In the genomic region with DNA sequence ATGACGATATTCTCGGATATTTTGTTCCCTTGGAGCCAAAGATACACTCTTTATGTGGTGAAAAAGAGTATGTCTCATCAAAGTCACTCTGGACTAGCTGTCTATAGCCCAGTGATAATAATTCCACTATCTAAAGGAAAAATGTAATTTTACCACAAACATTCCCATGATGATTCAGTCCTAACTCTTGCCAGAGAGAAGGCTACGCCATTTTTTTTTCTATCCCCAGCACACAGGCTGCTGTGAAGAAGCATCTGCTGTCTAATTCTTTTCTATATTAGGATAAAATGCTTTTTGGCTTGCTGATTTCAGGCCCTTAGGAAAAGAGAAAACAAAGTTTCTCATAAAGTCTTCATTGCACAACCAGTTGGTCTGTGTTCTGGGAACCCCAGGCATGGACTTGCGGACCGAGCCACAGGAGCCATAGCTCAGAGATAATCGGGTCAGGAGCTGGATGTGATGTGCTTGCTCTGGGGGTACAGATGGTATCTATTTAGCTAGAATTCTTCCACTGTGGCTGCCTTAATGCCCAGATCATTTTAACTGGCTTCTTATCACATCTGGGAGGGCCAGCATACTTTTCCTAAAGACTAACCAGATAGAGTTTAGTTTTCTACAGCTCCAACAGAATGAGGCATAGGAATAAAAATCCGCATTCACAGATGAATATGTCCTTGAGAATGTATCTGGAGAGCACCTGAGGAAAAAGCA, we compare ENCODE assay signal across 17 cellular contexts.
DNase-seq lines count a peak whose midpoint lies in the region; ATAC-seq and TF ChIP-seq lines count a peak whose summit lies in the region.
"Had no signal": no experiment of that assay in that cellular context is flagged by ENCODE, and none has a peak within 500 bp of the region (broad histone marks: within the 10 kb centered on the region; RNA-seq: fewer than 3 reads in every experiment).

No MANE protein-coding gene starts in this region.

- DNase-seq in HFFc6 (peak; percentile 1), coronary artery (ENCODE audit: low spot score) (no peak), left lung (no peak), tibial artery (peak; percentile 24 to 66), MM.1S (no peak), inferior parietal cortex (ENCODE audit: extremely low spot score) (no peak), ureter (ENCODE audit: low spot score) (no peak)
- DNase-seq in activated CD4-positive, alpha-beta T cell treated with anti-CD3 and anti-CD28 coated beads, Interleukin-2, amount 50 U/mL, for 1 hour, result no peak
- DNase-seq: activated T-cell treated with anti-CD3 and anti-CD28 coated beads for 4 hours; amniotic stem cell; CD4-positive, alpha-beta T cell; endodermal cell; H9; NCI-H2081 treated with DMSO at 0.1 percent for 48 hours; pancreas; WERI-Rb-1 had no signal

- H3K27me3 ChIP-seq in left lung, result no peaks in the 10 kb centered on the region
- no peaks in the 10 kb centered on the region for H3K27me3 ChIP-seq in tibial artery
- no peaks in the 10 kb centered on the region for H3K27me3 ChIP-seq in MM.1S (replicated peaks; ENCODE audit: insufficient read depth, low read length)
- H3K27me3 ChIP-seq: pancreas had no signal

- H3K9me2 ChIP-seq in MM.1S (replicated peaks; ENCODE audit: insufficient read depth, low read length), result no peaks in the 10 kb centered on the region

- H3K4me3 Mint-ChIP-seq in HFFc6, result no peak overlapping the region
- H3K4me3 Mint-ChIP-seq: CD4-positive, alpha-beta T cell; endodermal cell; H9 had no signal

- no peaks in the 10 kb centered on the region; the same call in 1 of the 2 replicates for H3K27me3 Mint-ChIP-seq in HFFc6 (ENCODE audit: insufficient read depth)
- H3K27me3 Mint-ChIP-seq: CD4-positive, alpha-beta T cell had no signal

- H3K4me2 ChIP-seq in MM.1S (ENCODE audit: low read depth, low read length), result no peak overlapping the region

- H3K4me3 ChIP-seq in coronary artery (peak overlapping the region; percentile 36), left lung (no peak overlapping the region), tibial artery (no peak overlapping the region), MM.1S (ENCODE audit: low read length) (no peak overlapping the region)
- H3K4me3 ChIP-seq: pancreas, SK-N-MC had no signal

- H3K36me3 Mint-ChIP-seq in HFFc6 (ENCODE audit: low read depth), result 0 out of 2 replicates have a peak, but pooled peaks cover 4% of the 10 kb centered on the region

- H3F3A ChIP-seq in MM.1S (ENCODE audit: insufficient read depth, low read length), result no peaks in the 10 kb centered on the region

- no peaks in the 10 kb centered on the region for H3K4me1 ChIP-seq in left lung
- H3K4me1 ChIP-seq in tibial artery, result peaks cover 0 to 15% (median 7%) of the 10 kb centered on the region in 4 donors
- no peaks in the 10 kb centered on the region for H3K4me1 ChIP-seq in MM.1S (ENCODE audit: low read length)
- H3K4me1 ChIP-seq: pancreas had no signal

- ATAC-seq in left lung, result peak; percentile 69

- H3K9ac ChIP-seq in MM.1S (ENCODE audit: low read length), result no peak overlapping the region

- intact Hi-C loops in left lung (cut with DNase I) (no loop called here), tibial artery (cut with DNase I; ENCODE audit: low total_unique reads) (no loop called here)

- peaks cover 34% of the 10 kb centered on the region for H3K9me3 Mint-ChIP-seq in HFFc6
- H3K9me3 Mint-ChIP-seq: endodermal cell, H9 had no signal

- H4K20me1 ChIP-seq in MM.1S (ENCODE audit: insufficient read depth, low read length), result no peaks in the 10 kb centered on the region

- no peaks in the 10 kb centered on the region for H3K79me2 ChIP-seq in MM.1S (ENCODE audit: low read length)

- peak overlapping the region; percentile 52 to 82 for H3K27ac ChIP-seq in coronary artery
- H3K27ac ChIP-seq in left lung, result peak overlapping the region in 1 of 2 donors; percentile 58
- peak overlapping the region; percentile 36 to 38 for H3K27ac ChIP-seq in tibial artery
- H3K27ac ChIP-seq in MM.1S (ENCODE audit: low read length), result no peak overlapping the region
- H3K27ac ChIP-seq: pancreas, SK-N-MC, WERI-Rb-1 had no signal

- no peaks in the 10 kb centered on the region for H3K4me1 Mint-ChIP-seq in HFFc6 (ENCODE audit: low read depth)
- H3K4me1 Mint-ChIP-seq: endodermal cell had no signal

- H2AFZ ChIP-seq in MM.1S (ENCODE audit: low read length), result no peak overlapping the region

- H3K9me3 ChIP-seq in left lung, result no peaks in the 10 kb centered on the region
- no peaks in the 10 kb centered on the region for H3K9me3 ChIP-seq in tibial artery
- no peaks in the 10 kb centered on the region for H3K9me3 ChIP-seq in MM.1S (replicated peaks; ENCODE audit: insufficient read depth, low read length)
- H3K9me3 ChIP-seq: pancreas had no signal

- TF ChIP-seq CTCF in HFFc6 (IDR thresholded peaks at IDR 0.05), result no peak
- TF ChIP-seq CTCF in coronary artery (IDR thresholded peaks at IDR 0.05), result no peak
- no peak for TF ChIP-seq CTCF in left lung (IDR thresholded peaks at IDR 0.05)
- TF ChIP-seq CTCF in tibial artery (IDR thresholded peaks at IDR 0.05), result no peak
- no peak for TF ChIP-seq CTCF in MM.1S (IDR thresholded peaks at IDR 0.05; ENCODE audit: low read length)

- no peak overlapping the region for H3K27ac Mint-ChIP-seq in HFFc6
- H3K27ac Mint-ChIP-seq: CD4-positive, alpha-beta T cell; endodermal cell had no signal

- H3K36me3 ChIP-seq in left lung (no peaks in the 10 kb centered on the region), tibial artery (no peaks in the 10 kb centered on the region), MM.1S (replicated peaks; ENCODE audit: insufficient read depth, low read length) (no peaks in the 10 kb centered on the region)
- H3K36me3 ChIP-seq: pancreas, WERI-Rb-1 had no signal

Comparison
In these comparisons a context has a peak if more than half of its experiments do, and no peak if none do; other contexts are left out.
1. DNase-seq: peak in HFFc6 (single experiment) and tibial artery (2 of 2); none in coronary artery (single experiment), left lung (0 of 2), activated CD4-positive, alpha-beta T cell treated with anti-CD3 and anti-CD28 coated beads, Interleukin-2, amount 50 U/mL, for 1 hour (single experiment), MM.1S (single experiment), inferior parietal cortex (single experiment) and ureter (single experiment).